15 cellular contexts compared by ENCODE assay signal in the genomic region with DNA sequence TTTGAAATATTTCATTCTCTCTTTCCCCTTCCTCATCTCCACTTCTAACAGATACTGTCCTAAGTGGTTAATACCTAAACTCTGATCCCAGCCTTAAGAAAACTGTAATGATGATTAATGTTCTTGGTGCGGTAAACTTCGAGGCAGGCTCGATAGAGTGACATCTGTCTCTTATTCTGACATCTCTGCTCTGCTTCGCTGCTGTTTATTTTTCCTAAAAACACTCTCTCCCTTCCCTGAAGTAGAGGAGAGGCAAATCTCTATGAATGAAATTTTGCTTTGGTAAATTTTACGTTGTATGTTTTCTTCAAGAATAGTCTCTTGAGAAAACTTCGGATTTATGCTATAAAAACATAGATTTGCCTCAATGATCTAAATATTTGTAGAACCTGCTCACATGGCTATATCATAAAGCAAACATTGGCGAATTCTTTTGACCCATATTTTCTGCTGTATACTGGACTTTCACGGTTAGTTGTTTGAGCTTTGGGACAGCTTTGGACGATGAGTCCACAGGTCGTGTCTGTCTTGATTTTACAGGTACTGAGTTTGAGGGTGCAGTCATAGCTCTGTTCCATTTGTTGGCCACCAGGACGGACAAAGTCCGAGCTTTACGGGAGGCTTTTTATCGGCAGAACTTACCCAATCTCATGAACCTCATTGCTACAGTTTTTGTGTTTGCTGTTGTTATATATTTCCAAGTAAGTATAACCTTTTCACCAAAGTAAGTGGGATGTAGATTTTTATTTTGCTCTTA. TPM values are rescaled to one million over a fixed set of nuclear protein-coding genes. Genes with fewer than 3 reads are reported as not detected.
DNase-seq lines count a peak whose midpoint lies in the region; ATAC-seq and TF ChIP-seq lines count a peak whose summit lies in the region.
"Had no signal": no experiment of that assay in that cellular context is flagged by ENCODE, and none has a peak within 500 bp of the region (broad histone marks: within the 10 kb centered on the region; RNA-seq: fewer than 3 reads in every experiment).

No MANE protein-coding gene starts in this region.

- no peaks in the 10 kb centered on the region for H3K27me3 ChIP-seq in mesendoderm (ENCODE audit: insufficient read depth, low read length, poor library complexity)
- no peaks in the 10 kb centered on the region for H3K27me3 ChIP-seq in esophagus squamous epithelium

- no peak for TF ChIP-seq POLR2A in esophagus squamous epithelium (IDR thresholded peaks at IDR 0.05)

- H3K36me3 ChIP-seq in mucosa of descending colon (ENCODE audit: low read depth) = no peaks in the 10 kb centered on the region
- H3K36me3 ChIP-seq in mesendoderm (ENCODE audit: control insufficient read depth, insufficient read depth, low read length) = no peaks in the 10 kb centered on the region
- peaks cover 0 to 59% (median 3%) of the 10 kb centered on the region in 3 donors for H3K36me3 ChIP-seq in esophagus squamous epithelium

- no peak overlapping the region for H3K4ac ChIP-seq in mesendoderm (ENCODE audit: low read depth, low read length)

- H3K27ac ChIP-seq in mesendoderm (ENCODE audit: low read depth, low read length) (no peak overlapping the region), esophagus squamous epithelium (no peak overlapping the region)
- H3K27ac ChIP-seq: 22Rv1 had no signal

- H3K4me3 ChIP-seq in mucosa of descending colon = no peak overlapping the region
- no peak overlapping the region for H3K4me3 ChIP-seq in mesendoderm (ENCODE audit: low read length)
- H3K4me3 ChIP-seq in esophagus squamous epithelium = no peak overlapping the region
- H3K4me3 ChIP-seq: HAP-1 had no signal

- H3K79me1 ChIP-seq in mesendoderm (ENCODE audit: low read length) = no peaks in the 10 kb centered on the region

- H2BK15ac ChIP-seq in mesendoderm (replicated peaks; ENCODE audit: low read depth) = no peak overlapping the region

- H3K4me2 ChIP-seq in mesendoderm (ENCODE audit: low read length) = no peak overlapping the region

- H3K9me3 Mint-ChIP-seq in WTC11 = no peaks in the 10 kb centered on the region
- H3K9me3 Mint-ChIP-seq: CD8-positive, alpha-beta T cell had no signal

- DNase-seq in NCI-H82 (lab: John Stamatoyannopoulos, UW) (peak; percentile 22), NCI-H82 treated with DMSO at 0.1 percent for 48 hours (lab: John Stamatoyannopoulos, UW; ENCODE audit: unreplicated experiment) (no peak), WTC11 (ENCODE audit: low spot score) (no peak), left colon (no peak), mucosa of descending colon (peak in 1 of 3 donors; percentile 3), mesendoderm (no peak), esophagus squamous epithelium (lab: John Stamatoyannopoulos, UW) (no peak)
- DNase-seq: CD8-positive, alpha-beta T cell; COR-L47; DND-41; GF-D8 had no signal

- no peaks in the 10 kb centered on the region for H3K79me2 ChIP-seq in mesendoderm (ENCODE audit: control insufficient read depth, insufficient read depth, low read length)

- WGBS in mesendoderm (ENCODE audit: extremely low coverage, insufficient coverage, low lambda C conversion rate) = no CpG with 5 or more reads among the region's 14 CpGs
- WGBS in esophagus squamous epithelium, 2 donors = 86 to 88% methylated on average over 14 of the region's 14 CpGs

- H3K4me3 Mint-ChIP-seq in WTC11 = no peak overlapping the region
- H3K4me3 Mint-ChIP-seq: CD8-positive, alpha-beta T cell had no signal

- H3K18ac ChIP-seq in mesendoderm (ENCODE audit: low read length) = no peak overlapping the region

- CTCF ChIA-PET in WTC11 (lab: Charles Lee) = no interaction called here

- H4K5ac ChIP-seq in mesendoderm (ENCODE audit: low read length) = no peak overlapping the region

- H3K56ac ChIP-seq in mesendoderm (ENCODE audit: low read length) = no peak overlapping the region

- TF ChIP-seq CTCF in WTC11 (IDR thresholded peaks at IDR 0.05) = no peak
- TF ChIP-seq CTCF in mucosa of descending colon (IDR thresholded peaks at IDR 0.05) = no peak
- no peak for TF ChIP-seq CTCF in esophagus squamous epithelium (IDR thresholded peaks at IDR 0.05)

- no peaks in the 10 kb centered on the region for H3K4me1 ChIP-seq in mucosa of descending colon (ENCODE audit: low read depth)
- no peaks in the 10 kb centered on the region for H3K4me1 ChIP-seq in mesendoderm (ENCODE audit: control insufficient read depth, low read depth, low read length)
- no peaks in the 10 kb centered on the region for H3K4me1 ChIP-seq in esophagus squamous epithelium
- H3K4me1 ChIP-seq: HAP-1 had no signal

- no peaks in the 10 kb centered on the region for H3K27me3 Mint-ChIP-seq in WTC11 (ENCODE audit: low read depth)

- H2BK120ac ChIP-seq in mesendoderm (ENCODE audit: low read depth, low read length) = no peak overlapping the region

- H3K23ac ChIP-seq in mesendoderm (ENCODE audit: low read length) = no peak overlapping the region

- no peak overlapping the region for H2AK5ac ChIP-seq in mesendoderm (ENCODE audit: low read length)

- H4K8ac ChIP-seq in mesendoderm (ENCODE audit: low read depth, low read length) = no peak overlapping the region

- peaks cover 21% of the 10 kb centered on the region for H3K36me3 Mint-ChIP-seq in WTC11

- peak overlapping the region; percentile 40; the same call in 1 of the 2 replicates for H3K27ac Mint-ChIP-seq in WTC11
- H3K27ac Mint-ChIP-seq: CD14-positive monocyte; CD8-positive, alpha-beta T cell had no signal

- POLR2A ChIA-PET in WTC11 (lab: Charles Lee) = no interaction called here

- no peak overlapping the region for H3K9ac ChIP-seq in mesendoderm (ENCODE audit: low read length)

- no peaks in the 10 kb centered on the region for H3K4me1 Mint-ChIP-seq in WTC11

- ATAC-seq in WTC11 (no peak), left colon (peak; percentile 86), mucosa of descending colon (peak; percentile 83), HG02623 (IDR thresholded peaks at IDR 0.05; ENCODE audit: unreplicated experiment) (no peak)
- ATAC-seq: CD8-positive, alpha-beta T cell had no signal

- no peaks in the 10 kb centered on the region for H3K9me3 ChIP-seq in mucosa of descending colon
- no peaks in the 10 kb centered on the region for H3K9me3 ChIP-seq in esophagus squamous epithelium
- H3K9me3 ChIP-seq: HAP-1 had no signal

- H2BK5ac ChIP-seq in mesendoderm (ENCODE audit: low read length) = no peak overlapping the region

- intact Hi-C loops in left colon (cut with DNase I, micrococcal nuclease) = no loop called here
- intact Hi-C loops in mucosa of descending colon (cut with DNase I, micrococcal nuclease) = no loop called here
- intact Hi-C loops in esophagus squamous epithelium (cut with DNase I) = no loop called here

TF ChIP-seq in WTC11, 78 proteins besides CTCF, POLR2A, EP300 and RAD21 (continues in another document):
- TF ChIP-seq, protein P1, sequence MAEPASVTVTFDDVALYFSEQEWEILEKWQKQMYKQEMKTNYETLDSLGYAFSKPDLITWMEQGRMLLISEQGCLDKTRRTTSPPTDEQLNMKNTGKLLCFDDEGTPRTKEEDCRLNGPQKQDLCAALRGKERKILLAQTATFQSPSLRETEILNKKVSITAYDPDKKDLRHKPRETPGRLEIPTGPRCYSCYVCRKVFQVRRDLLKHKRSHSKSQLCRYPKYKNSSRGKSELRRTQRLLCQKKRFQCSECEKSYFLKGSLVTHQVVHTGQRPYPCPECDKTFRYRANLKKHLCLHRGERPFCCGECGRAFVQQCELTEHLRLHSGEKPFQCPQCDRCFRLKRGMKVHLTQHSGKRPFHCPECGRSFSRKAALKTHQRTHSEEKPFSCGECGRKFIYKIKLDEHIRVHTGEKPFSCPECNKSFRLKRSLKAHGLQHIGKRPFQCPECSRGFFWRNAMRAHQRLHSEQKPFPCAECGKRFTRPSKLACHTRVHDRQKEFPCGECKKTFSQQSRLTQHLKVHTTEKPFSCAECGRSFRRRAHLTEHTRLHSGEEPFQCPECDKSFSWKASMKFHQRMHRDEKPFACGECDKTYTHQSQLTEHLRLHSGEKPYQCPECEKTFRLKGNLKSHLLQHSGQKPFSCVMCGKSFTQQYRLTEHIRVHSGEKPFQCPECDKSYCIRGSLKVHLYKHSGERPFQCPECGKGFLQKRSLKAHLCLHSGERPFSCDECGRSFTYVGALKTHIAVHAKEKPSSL (CRISPR knock-in tag; conservative IDR thresholded peaks at IDR 0.05) = no peak
- TF ChIP-seq, protein P2, sequence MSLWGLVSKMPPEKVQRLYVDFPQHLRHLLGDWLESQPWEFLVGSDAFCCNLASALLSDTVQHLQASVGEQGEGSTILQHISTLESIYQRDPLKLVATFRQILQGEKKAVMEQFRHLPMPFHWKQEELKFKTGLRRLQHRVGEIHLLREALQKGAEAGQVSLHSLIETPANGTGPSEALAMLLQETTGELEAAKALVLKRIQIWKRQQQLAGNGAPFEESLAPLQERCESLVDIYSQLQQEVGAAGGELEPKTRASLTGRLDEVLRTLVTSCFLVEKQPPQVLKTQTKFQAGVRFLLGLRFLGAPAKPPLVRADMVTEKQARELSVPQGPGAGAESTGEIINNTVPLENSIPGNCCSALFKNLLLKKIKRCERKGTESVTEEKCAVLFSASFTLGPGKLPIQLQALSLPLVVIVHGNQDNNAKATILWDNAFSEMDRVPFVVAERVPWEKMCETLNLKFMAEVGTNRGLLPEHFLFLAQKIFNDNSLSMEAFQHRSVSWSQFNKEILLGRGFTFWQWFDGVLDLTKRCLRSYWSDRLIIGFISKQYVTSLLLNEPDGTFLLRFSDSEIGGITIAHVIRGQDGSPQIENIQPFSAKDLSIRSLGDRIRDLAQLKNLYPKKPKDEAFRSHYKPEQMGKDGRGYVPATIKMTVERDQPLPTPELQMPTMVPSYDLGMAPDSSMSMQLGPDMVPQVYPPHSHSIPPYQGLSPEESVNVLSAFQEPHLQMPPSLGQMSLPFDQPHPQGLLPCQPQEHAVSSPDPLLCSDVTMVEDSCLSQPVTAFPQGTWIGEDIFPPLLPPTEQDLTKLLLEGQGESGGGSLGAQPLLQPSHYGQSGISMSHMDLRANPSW (CRISPR knock-in tag; conservative IDR thresholded peaks at IDR 0.05; ENCODE audit: low read depth) = no peak
- no peak for TF ChIP-seq ZNF219 (CRISPR knock-in tag; IDR thresholded peaks at IDR 0.05; ENCODE audit: borderline replicate concordance)

RNA-seq across cellular contexts. Expression of a gene that starts 27.1 kb away (rescaled TPM):
- total RNA-seq in WTC11 (2021) (14.5 to 19.0 TPM (median 16.3 TPM) in 3 replicates), left colon (1 to 10 TPM; 5.7 to 5.8 TPM), mucosa of descending colon (1 to 10 TPM; 4.9 to 6.5 (median 5.0) TPM), esophagus squamous epithelium (1 to 10 TPM; 1.2 to 5.0 (median 4.3) TPM)
- 8.9 TPM for polyA plus RNA-seq in mesendoderm (2013, experiment 1 of 2)
- polyA plus RNA-seq in mesendoderm (2013, experiment 2 of 2) = 9.5 TPM

RNA-seq across cellular contexts. Expression of a gene that starts 39.1 kb away (rescaled TPM):
- total RNA-seq in WTC11 (2021) (107 to 119 TPM (median 109 TPM) in 3 replicates), left colon (10 to 100 TPM; 33.9 to 45.3 TPM), mucosa of descending colon (10 to 100 TPM; 32.0 to 44.7 (median 32.8) TPM), esophagus squamous epithelium (10 to 100 TPM; 30.7 to 79.3 (median 42.3) TPM)
- 96.2 TPM for polyA plus RNA-seq in mesendoderm (2013, experiment 1 of 2)
- 102 TPM for polyA plus RNA-seq in mesendoderm (2013, experiment 2 of 2)

RNA-seq across cellular contexts. Expression of a gene that starts 39.4 kb away (rescaled TPM):
- total RNA-seq in WTC11 (2021) (137 to 153 TPM (median 143 TPM) in 3 replicates), left colon (10 to 100 TPM; 44.4 to 58.8 TPM), mucosa of descending colon (10 to 100 TPM; 40.5 to 66.1 (median 48.4) TPM), esophagus squamous epithelium (10 to 100 TPM; 37.4 to 84.8 (median 80.3) TPM)
- polyA plus RNA-seq in mesendoderm (2013, experiment 1 of 2) = 256 TPM
- 264 TPM for polyA plus RNA-seq in mesendoderm (2013, experiment 2 of 2)

Comparison
In these comparisons a context has a peak if more than half of its experiments do, and no peak if none do; other contexts are left out.
1. ATAC-seq: peak in left colon (single experiment) and mucosa of descending colon (single experiment); none in WTC11 (single experiment) and HG02623 (single experiment).